In the genomic region with DNA sequence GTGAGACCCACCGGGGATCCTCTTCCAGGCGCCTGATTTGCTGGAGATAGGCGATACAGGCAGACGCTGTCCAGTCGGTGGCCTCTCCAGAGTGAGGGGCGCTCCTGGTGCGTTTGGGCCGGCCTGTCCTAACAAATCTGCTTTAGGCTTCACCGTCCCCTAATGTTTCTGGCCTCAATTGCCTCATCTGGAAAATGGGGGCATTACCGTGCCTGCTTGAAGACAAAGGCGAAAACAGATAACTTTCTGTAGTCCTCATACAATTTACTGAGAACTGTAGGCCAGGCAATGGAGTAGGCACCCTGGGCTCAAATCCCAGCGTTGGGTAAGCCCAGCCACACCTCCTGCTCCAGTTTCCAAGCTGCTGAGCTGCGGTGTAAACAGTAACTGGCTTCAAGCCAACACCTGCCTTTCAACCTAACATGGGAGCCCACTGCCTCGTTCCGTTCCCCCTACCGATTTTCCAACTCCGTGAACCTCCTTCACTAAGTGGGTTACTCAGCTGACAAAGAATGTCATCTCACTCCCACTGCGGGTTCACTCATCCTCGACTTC, we compare ENCODE assay signal across 8 cellular contexts. TPM values are rescaled to one million over a fixed set of nuclear protein-coding genes. Genes with fewer than 3 reads are reported as not detected.
A peak's percentile ranks its signal among the peaks of the same experiment; 100 is the strongest.
DNase-seq lines count a peak whose midpoint lies in the region; ATAC-seq lines count a peak whose summit lies in the region.

No MANE protein-coding gene starts in this region.

- peak overlapping the region; percentile 12 for H3K27ac Mint-ChIP-seq in activated T-helper 17 cell treated with anti-CD3 and anti-CD28 coated beads, Interleukin-2, amount 50 U/mL, for 72 hours
- H3K27ac Mint-ChIP-seq in stimulated activated effector memory CD8-positive, alpha-beta T cell treated with anti-CD3 and anti-CD28 coated beads, Interleukin-12 subunit alpha, Interleukin-12 subunit beta, amount 100 ng/mL, for 72 hours = peak overlapping the region; percentile 90

- no peaks in the 10 kb centered on the region for H3K36me3 Mint-ChIP-seq in activated T-helper 17 cell treated with anti-CD3 and anti-CD28 coated beads, Interleukin-2, amount 50 U/mL, for 72 hours (ENCODE audit: low read depth)
- no peaks in the 10 kb centered on the region for H3K36me3 Mint-ChIP-seq in stimulated activated effector memory CD8-positive, alpha-beta T cell treated with anti-CD3 and anti-CD28 coated beads, Interleukin-12 subunit alpha, Interleukin-12 subunit beta, amount 100 ng/mL, for 72 hours

- H3K4me3 ChIP-seq in iPS-18c (ENCODE audit: insufficient read depth, low read depth, low read length) = peak overlapping the region; percentile 56

- H3K9me3 ChIP-seq in iPS-18c (ENCODE audit: control insufficient read depth, insufficient read depth, low read length) = no peaks in the 10 kb centered on the region

- no peaks in the 10 kb centered on the region for H3K9me3 Mint-ChIP-seq in activated T-helper 17 cell treated with anti-CD3 and anti-CD28 coated beads, Interleukin-2, amount 50 U/mL, for 72 hours
- H3K9me3 Mint-ChIP-seq in stimulated activated effector memory CD8-positive, alpha-beta T cell treated with anti-CD3 and anti-CD28 coated beads, Interleukin-12 subunit alpha, Interleukin-12 subunit beta, amount 100 ng/mL, for 72 hours = no peaks in the 10 kb centered on the region

- DNase-seq in left cardiac atrium (peak; percentile 24), cardiac septum (ENCODE audit: low spot score) (no peak), GM03348 (ENCODE audit: low spot score) (no peak), NCI-H510A treated with DMSO at 0.1 percent for 48 hours (lab: John Stamatoyannopoulos, UW) (no peak)
- no peak for DNase-seq in stimulated activated effector memory CD8-positive, alpha-beta T cell treated with anti-CD3 and anti-CD28 coated beads, Interleukin-12 subunit alpha, Interleukin-12 subunit beta, amount 100 ng/mL, for 72 hours (ENCODE audit: low spot score in 2 of 2)

- intact Hi-C loops in left cardiac atrium (cut with DNase I) (loop anchor here in 1 of 2 donors (2.0 to 10.0 kb wide), 2 partner anchors 48 to 78 kb away; no protein-coding TSS in a partner anchor), cardiac septum (cut with DNase I) (loop anchor here (5.0 kb wide), 3 partner anchors 81 to 666 kb away; no protein-coding TSS in a partner anchor)

- H3K4me3 Mint-ChIP-seq in activated T-helper 17 cell treated with anti-CD3 and anti-CD28 coated beads, Interleukin-2, amount 50 U/mL, for 72 hours = peak overlapping the region; percentile 88
- peak overlapping the region; percentile 84 for H3K4me3 Mint-ChIP-seq in stimulated activated effector memory CD8-positive, alpha-beta T cell treated with anti-CD3 and anti-CD28 coated beads, Interleukin-12 subunit alpha, Interleukin-12 subunit beta, amount 100 ng/mL, for 72 hours

- H3K4me1 Mint-ChIP-seq in activated T-helper 17 cell treated with anti-CD3 and anti-CD28 coated beads, Interleukin-2, amount 50 U/mL, for 72 hours = peaks cover 21% of the 10 kb centered on the region
- H3K4me1 Mint-ChIP-seq in stimulated activated effector memory CD8-positive, alpha-beta T cell treated with anti-CD3 and anti-CD28 coated beads, Interleukin-12 subunit alpha, Interleukin-12 subunit beta, amount 100 ng/mL, for 72 hours = peaks cover 44% of the 10 kb centered on the region

- H3K27me3 Mint-ChIP-seq in activated T-helper 17 cell treated with anti-CD3 and anti-CD28 coated beads, Interleukin-2, amount 50 U/mL, for 72 hours = no peaks in the 10 kb centered on the region

- ATAC-seq in left cardiac atrium = no peak
- ATAC-seq in activated T-helper 17 cell treated with anti-CD3 and anti-CD28 coated beads, Interleukin-2, amount 50 U/mL, for 72 hours (replicated peaks) = no peak
- ATAC-seq in stimulated activated effector memory CD8-positive, alpha-beta T cell treated with anti-CD3 and anti-CD28 coated beads, Interleukin-12 subunit alpha, Interleukin-12 subunit beta, amount 100 ng/mL, for 72 hours = no peak
- ATAC-seq in GM21529 (IDR thresholded peaks at IDR 0.05; ENCODE audit: unreplicated experiment) = no peak

RNA-seq across cellular contexts. Expression of gene ZFAND4, which starts 0.6 kb away (rescaled TPM):
- total RNA-seq in left cardiac atrium (10 to 100 TPM; 14.0 to 15.0 TPM), cardiac septum (7.7 TPM)
- total RNA-seq in activated T-helper 17 cell treated with anti-CD3 and anti-CD28 coated beads, Interleukin-2, amount 50 U/mL, for 72 hours = 10 to 100 TPM in 1 of 2 donors, 1 to 10 TPM in 1; 7.2 to 16.4 TPM

RNA-seq across cellular contexts. Expression of gene WASHC2C, which starts 53.9 kb away (rescaled TPM):
- total RNA-seq in left cardiac atrium (10 to 100 TPM; 34.6 to 46.2 TPM), cardiac septum (25.9 TPM)
- total RNA-seq in activated T-helper 17 cell treated with anti-CD3 and anti-CD28 coated beads, Interleukin-2, amount 50 U/mL, for 72 hours = 10 to 100 TPM; 33.8 to 43.3 TPM
